8 cellular contexts compared by ENCODE assay signal in genomic region chr5:122846051-122846567, GRCh38. TPM values are rescaled to one million over a fixed set of nuclear protein-coding genes. Genes with fewer than 3 reads are reported as not detected.
DNase-seq lines count a peak whose midpoint lies in the region; ATAC-seq and TF ChIP-seq lines count a peak whose summit lies in the region.

No MANE protein-coding gene starts in this region.

- H3K4me3 Mint-ChIP-seq in activated CD4-positive, alpha-beta T cell treated with anti-CD3 and anti-CD28 coated beads, Interleukin-2, amount 10 ng/mL, durations not matched to agents 24 days and 14 days = peak overlapping the region; percentile 55
- H3K4me3 Mint-ChIP-seq in endothelial cell (ENCODE audit: unreplicated experiment) = peak overlapping the region; percentile 89
- H3K4me3 Mint-ChIP-seq in neural crest cell = peak overlapping the region; percentile 89

- H3K36me3 Mint-ChIP-seq in activated CD4-positive, alpha-beta T cell treated with anti-CD3 and anti-CD28 coated beads, Interleukin-2, amount 10 ng/mL, durations not matched to agents 24 days and 14 days (ENCODE audit: low read depth) = no peaks in the 10 kb centered on the region
- H3K36me3 Mint-ChIP-seq in endothelial cell (ENCODE audit: low read depth, unreplicated experiment) (peaks cover 7% of the 10 kb centered on the region), neural crest cell (ENCODE audit: low read depth) (peaks cover 3% of the 10 kb centered on the region)

- peaks cover 31% of the 10 kb centered on the region for H3K27me3 Mint-ChIP-seq in activated CD4-positive, alpha-beta T cell treated with anti-CD3 and anti-CD28 coated beads, Interleukin-2, amount 10 ng/mL, durations not matched to agents 24 days and 14 days
- H3K27me3 Mint-ChIP-seq in endothelial cell (ENCODE audit: unreplicated experiment) = peaks cover 8% of the 10 kb centered on the region
- peaks cover 6% of the 10 kb centered on the region for H3K27me3 Mint-ChIP-seq in neural crest cell (ENCODE audit: low read depth)

- H3K9me3 Mint-ChIP-seq in activated CD4-positive, alpha-beta T cell treated with anti-CD3 and anti-CD28 coated beads, Interleukin-2, amount 10 ng/mL, durations not matched to agents 24 days and 14 days = no peaks in the 10 kb centered on the region
- H3K9me3 Mint-ChIP-seq in endothelial cell (ENCODE audit: unreplicated experiment) (no peaks in the 10 kb centered on the region), neural crest cell (no peaks in the 10 kb centered on the region)

- no peak overlapping the region for H3K27ac Mint-ChIP-seq in activated CD4-positive, alpha-beta T cell treated with anti-CD3 and anti-CD28 coated beads, Interleukin-2, amount 10 ng/mL, durations not matched to agents 24 days and 14 days
- H3K27ac Mint-ChIP-seq in endothelial cell (ENCODE audit: unreplicated experiment) (peak overlapping the region; percentile 44), neural crest cell (ENCODE audit: unreplicated experiment) (peak overlapping the region; percentile 48)

- no peak for DNase-seq in activated CD4-positive, alpha-beta T cell treated with anti-CD3 and anti-CD28 coated beads, Interleukin-2, amount 10 ng/mL, durations not matched to agents 24 days and 14 days
- no peak for DNase-seq in activated CD4-positive, alpha-beta T cell treated with anti-CD3 and anti-CD28 coated beads for 48 hours
- DNase-seq in RPMI8226 (peak; percentile 8), endothelial cell (ENCODE audit: low spot score) (no peak), neural crest cell (ENCODE audit: low read depth, low spot score) (no peak), DMS153 (lab: John Stamatoyannopoulos, UW) (no peak), NCI-H2171 treated with DMSO at 0.1 percent for 48 hours (lab: John Stamatoyannopoulos, UW) (no peak)

- intact Hi-C loops in activated CD4-positive, alpha-beta T cell treated with anti-CD3 and anti-CD28 coated beads, Interleukin-2, amount 10 ng/mL, durations not matched to agents 24 days and 14 days (cut with micrococcal nuclease) = no loop called here

- H3K4me1 Mint-ChIP-seq in activated CD4-positive, alpha-beta T cell treated with anti-CD3 and anti-CD28 coated beads, Interleukin-2, amount 10 ng/mL, durations not matched to agents 24 days and 14 days = peaks cover 16% of the 10 kb centered on the region
- H3K4me1 Mint-ChIP-seq in endothelial cell (ENCODE audit: unreplicated experiment) = peaks cover 16% of the 10 kb centered on the region
- H3K4me1 Mint-ChIP-seq in neural crest cell = peaks cover 50% of the 10 kb centered on the region

- ATAC-seq in activated CD4-positive, CD25-positive, alpha-beta regulatory T cell treated with anti-CD3 and anti-CD28 coated beads, Interleukin-2, amount 50 U/mL, for 24 hours = no peak

- TF ChIP-seq CTCF in endothelial cell (IDR thresholded peaks at IDR 0.05; ENCODE audit: unreplicated experiment) (no peak), neural crest cell (conservative IDR thresholded peaks at IDR 0.05) (no peak)

RNA-seq across cellular contexts. Expression of gene SNX24, which starts 0.7 kb away (rescaled TPM):
- total RNA-seq in activated CD4-positive, alpha-beta T cell treated with anti-CD3 and anti-CD28 coated beads, Interleukin-2, amount 10 ng/mL, durations not matched to agents 24 days and 14 days = 0.37 and 0.45 TPM in 2 replicates
- 16.1 TPM for total RNA-seq in endothelial cell (ENCODE audit: unreplicated experiment)
- 19.3 and 19.7 TPM in 2 replicates for total RNA-seq in neural crest cell

Comparison
In these comparisons a context has a peak if more than half of its experiments do, and no peak if none do; other contexts are left out.
1. RNA of gene SNX24, which starts 0.7 kb away (total RNA-seq): 19.3 to 19.7 TPM in neural crest cell and 16.1 TPM in endothelial cell (single experiment); 0.37 to 0.45 TPM in activated CD4-positive, alpha-beta T cell treated with anti-CD3 and anti-CD28 coated beads, Interleukin-2, amount 10 ng/mL, durations not matched to agents 24 days and 14 days; every median in the first group is over 10 times any median in the second.
2. Peak in every context shown above with its lines, with median percentiles within 50 percentile points of each other: H3K4me3 Mint-ChIP-seq.